In the genomic region with DNA sequence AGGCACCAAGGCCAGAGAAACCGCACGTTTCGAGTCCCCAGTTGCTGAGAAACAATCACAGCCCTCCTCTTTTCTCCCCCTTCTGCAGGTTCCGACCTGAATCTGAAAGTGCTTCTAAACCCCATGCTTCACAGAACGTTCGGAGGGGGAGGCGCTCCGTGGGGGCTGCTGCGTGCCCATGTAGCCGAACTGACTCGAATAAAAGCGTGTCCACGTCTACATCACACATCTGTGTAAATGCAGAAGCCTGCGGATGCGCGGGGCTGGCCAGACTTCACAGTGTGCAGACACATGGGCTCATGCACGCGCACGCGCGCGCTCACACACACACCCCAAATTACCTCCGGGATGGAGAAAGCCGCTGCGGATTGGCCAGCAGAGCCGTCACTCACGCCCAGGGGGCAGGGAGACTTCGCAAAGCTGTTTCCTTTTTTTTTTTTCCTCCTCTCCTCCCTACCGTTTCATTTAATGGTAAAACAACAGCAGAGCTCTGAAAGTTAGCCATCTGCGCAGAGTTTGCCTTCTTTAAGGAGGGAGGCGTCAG, we compare ENCODE assay signal across 8 cellular contexts. TPM values are rescaled to one million over a fixed set of nuclear protein-coding genes. Genes with fewer than 3 reads are reported as not detected.
DNase-seq lines count a peak whose midpoint lies in the region; ATAC-seq and TF ChIP-seq lines count a peak whose summit lies in the region.

No MANE protein-coding gene starts in this region.

- H3K9me3 ChIP-seq in SK-N-SH = no peaks in the 10 kb centered on the region

- H3K36me3 Mint-ChIP-seq in activated naive CD4-positive, alpha-beta T cell treated with anti-CD3 and anti-CD28 coated beads, Interleukin-2, amount 50 U/mL, for 72 hours = peaks cover 0 to 17% of the 10 kb centered on the region in 2 donors

- under 1% methylated on average over 23 of the region's 31 CpGs for whole genome bisulfite sequencing in SK-N-SH (ENCODE audit: low lambda C conversion rate)

- H3K4me3 ChIP-seq in NB4 (ENCODE audit: low read depth, low read length) (peak overlapping the region; percentile 84), SK-N-SH (ENCODE audit: low read depth in 2 of 2, low read length in 1 of 2) (peak overlapping the region; percentile 62 to 81)

- CTCF ChIA-PET in GM10248 (lab: Yijun Ruan, JAX) = no interaction called here
- CTCF ChIA-PET in SK-N-SH (lab: Yijun Ruan, JAX) = no interaction called here

- H3K79me2 ChIP-seq in SK-N-SH (ENCODE audit: insufficient read depth) = peaks cover 18% of the 10 kb centered on the region

- peak overlapping the region; percentile 65 for H2AFZ ChIP-seq in SK-N-SH (ENCODE audit: low read depth)

- no peaks in the 10 kb centered on the region for H3K9me3 Mint-ChIP-seq in activated naive CD4-positive, alpha-beta T cell treated with anti-CD3 and anti-CD28 coated beads, Interleukin-2, amount 50 U/mL, for 72 hours

- no peaks in the 10 kb centered on the region for H3K36me3 ChIP-seq in SK-N-SH (replicated peaks in 1 of 2; ENCODE audit: control insufficient read depth in 1 of 2, insufficient read depth in 2 of 2, low read length in 1 of 2)

- no peak for TF ChIP-seq EP300 in SK-N-SH (IDR thresholded peaks at IDR 0.05; ENCODE audit: borderline replicate concordance in 1 of 2, low read depth in 1 of 2, low read length in 1 of 2)

- H4K20me1 ChIP-seq in SK-N-SH (ENCODE audit: insufficient read depth) = peaks cover 6% of the 10 kb centered on the region; the same call in 1 of the 2 replicates

- H3K4me1 ChIP-seq in SK-N-SH (ENCODE audit: control insufficient read depth in 1 of 2, insufficient read depth in 2 of 2, low read depth in 1 of 2, low read length in 1 of 2) = peaks cover 10 to 20% of the 10 kb centered on the region in 2 experiments; a peak in 3 of 4 replicates

- peak; percentile 67 for TF ChIP-seq POLR2A in NB4 (IDR thresholded peaks at IDR 0.05; ENCODE audit: extremely low read depth, insufficient read length)

- peak overlapping the region; percentile 68 to 86 for H3K27ac Mint-ChIP-seq in activated naive CD4-positive, alpha-beta T cell treated with anti-CD3 and anti-CD28 coated beads, Interleukin-2, amount 50 U/mL, for 72 hours

- no peak for TF ChIP-seq RAD21 in SK-N-SH (IDR thresholded peaks at IDR 0.05; ENCODE audit: low read length)

- H3K27ac ChIP-seq in SK-N-SH (ENCODE audit: low read depth in 2 of 2, low read length in 1 of 2) (peak overlapping the region; percentile 70 to 92), substantia nigra (ENCODE audit: low read depth, low read length, poor library complexity, severe bottlenecking) (peak overlapping the region; percentile 72)

- no peak for TF ChIP-seq CTCF in GM10248 (IDR thresholded peaks at IDR 0.05; ENCODE audit: control extremely low read depth, extremely low read depth, low read depth, missing control alignments)
- no peak for TF ChIP-seq CTCF in NB4 (IDR thresholded peaks at IDR 0.05; ENCODE audit: low read depth, low read length)
- TF ChIP-seq CTCF in SK-N-SH (IDR thresholded peaks at IDR 0.05) = no peak

- peak; percentile 80 for ATAC-seq in HG02571 (IDR thresholded peaks at IDR 0.05; ENCODE audit: unreplicated experiment)
- ATAC-seq in activated naive CD4-positive, alpha-beta T cell treated with anti-CD3 and anti-CD28 coated beads, Interleukin-2, amount 50 U/mL, for 72 hours = peak; percentile 89

- H3K4me2 ChIP-seq in SK-N-SH = peak overlapping the region; percentile 98

- DNase-seq in GM10248 (ENCODE audit: extremely low spot score) (peak; percentile 92), NB4 (ENCODE audit: low read depth) (peak; percentile 99), SK-N-SH (peak; percentile 95), glomerular endothelial cell (ENCODE audit: extremely low read depth, low read depth, low spot score) (peak; percentile 89), non-pigmented ciliary epithelial cell (ENCODE audit: low read depth) (peak; percentile 94), substantia nigra (lab: John Stamatoyannopoulos, UW) (peak; percentile 59 to 97 (median 90))
- DNase-seq in activated naive CD4-positive, alpha-beta T cell treated with anti-CD3 and anti-CD28 coated beads, Interleukin-2, amount 50 U/mL, for 72 hours (ENCODE audit: low spot score in 2 of 2) = peak; percentile 98 to 100

- POLR2A ChIA-PET in GM10248 (lab: Yijun Ruan, JAX) = interaction anchor here (0.5 kb wide), 1 partner anchor 1990 kb away, joined by 3 read pairs; no protein-coding TSS in a partner anchor
- POLR2A ChIA-PET in SK-N-SH (lab: Yijun Ruan, JAX) = no interaction called here

- H3F3A ChIP-seq in SK-N-SH (replicated peaks; ENCODE audit: insufficient read depth) = peaks cover 12% of the 10 kb centered on the region

- H3K9me2 ChIP-seq in SK-N-SH = no peaks in the 10 kb centered on the region

- no peaks in the 10 kb centered on the region; the same call in 1 of the 2 replicates for H3K27me3 ChIP-seq in SK-N-SH (ENCODE audit: insufficient read depth)

- H3K9ac ChIP-seq in SK-N-SH = peak overlapping the region; percentile 53; the same call in 1 of the 2 replicates

TF ChIP-seq in SK-N-SH, 30 proteins besides CTCF, POLR2A, EP300 and RAD21 (continues in another document):
- TF ChIP-seq RFX5 (IDR thresholded peaks at IDR 0.05; ENCODE audit: low read length) (no peak), FOXJ3 (CRISPR knock-in tag; IDR thresholded peaks at IDR 0.05) (no peak), MEF2A (IDR thresholded peaks at IDR 0.05; ENCODE audit: borderline replicate concordance, low read depth) (no peak), SIN3A (IDR thresholded peaks at IDR 0.05; ENCODE audit: borderline replicate concordance, low read depth, low read length) (no peak), GABPA (IDR thresholded peaks at IDR 0.05; ENCODE audit: low read depth) (peak; percentile 55; the same call in 1 of the 2 replicates), JUND (IDR thresholded peaks at IDR 0.05) (no peak), EZH2phosphoT487 (IDR thresholded peaks at IDR 0.05; ENCODE audit: borderline replicate concordance, low read depth) (no peak), POLR2AphosphoS5 (IDR thresholded peaks at IDR 0.05; ENCODE audit: low read depth, low read length) (0 out of 2 replicates have a peak, but pooled peaks have one; percentile 26), GATA2 (CRISPR knock-in tag; IDR thresholded peaks at IDR 0.05) (no peak), CHD2 (IDR thresholded peaks at IDR 0.05; ENCODE audit: low read length, partially characterized antibody) (no peak), ELF1 (IDR thresholded peaks at IDR 0.05) (no peak; the same call in 1 of the 2 replicates), TAF1 (IDR thresholded peaks at IDR 0.05; ENCODE audit: borderline replicate concordance, low read depth, low read length) (peak; percentile 9; the same call in 1 of the 2 replicates), NRF1 (IDR thresholded peaks at IDR 0.05; ENCODE audit: low read depth, low read length) (peak; percentile 80), YY1 (IDR thresholded peaks at IDR 0.05; ENCODE audit: low read depth) (no peak), MXI1 (IDR thresholded peaks at IDR 0.05; ENCODE audit: low read depth, low read length) (peak; percentile 89), FOSL2 (IDR thresholded peaks at IDR 0.05; ENCODE audit: borderline replicate concordance, low read depth) (no peak), TCF12 (IDR thresholded peaks at IDR 0.05) (no peak), NFIC (IDR thresholded peaks at IDR 0.05; ENCODE audit: borderline replicate concordance) (no peak)
- TF ChIP-seq, protein P1, sequence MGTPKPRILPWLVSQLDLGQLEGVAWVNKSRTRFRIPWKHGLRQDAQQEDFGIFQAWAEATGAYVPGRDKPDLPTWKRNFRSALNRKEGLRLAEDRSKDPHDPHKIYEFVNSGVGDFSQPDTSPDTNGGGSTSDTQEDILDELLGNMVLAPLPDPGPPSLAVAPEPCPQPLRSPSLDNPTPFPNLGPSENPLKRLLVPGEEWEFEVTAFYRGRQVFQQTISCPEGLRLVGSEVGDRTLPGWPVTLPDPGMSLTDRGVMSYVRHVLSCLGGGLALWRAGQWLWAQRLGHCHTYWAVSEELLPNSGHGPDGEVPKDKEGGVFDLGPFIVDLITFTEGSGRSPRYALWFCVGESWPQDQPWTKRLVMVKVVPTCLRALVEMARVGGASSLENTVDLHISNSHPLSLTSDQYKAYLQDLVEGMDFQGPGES (IDR thresholded peaks at IDR 0.05; ENCODE audit: low read depth, low read length) = 0 out of 2 replicates have a peak, but pooled peaks have one; percentile 32
- TF ChIP-seq, protein P2, sequence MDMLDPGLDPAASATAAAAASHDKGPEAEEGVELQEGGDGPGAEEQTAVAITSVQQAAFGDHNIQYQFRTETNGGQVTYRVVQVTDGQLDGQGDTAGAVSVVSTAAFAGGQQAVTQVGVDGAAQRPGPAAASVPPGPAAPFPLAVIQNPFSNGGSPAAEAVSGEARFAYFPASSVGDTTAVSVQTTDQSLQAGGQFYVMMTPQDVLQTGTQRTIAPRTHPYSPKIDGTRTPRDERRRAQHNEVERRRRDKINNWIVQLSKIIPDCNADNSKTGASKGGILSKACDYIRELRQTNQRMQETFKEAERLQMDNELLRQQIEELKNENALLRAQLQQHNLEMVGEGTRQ (IDR thresholded peaks at IDR 0.05; ENCODE audit: borderline replicate concordance, low read depth, low read length) = no peak
- TF ChIP-seq, protein P3, sequence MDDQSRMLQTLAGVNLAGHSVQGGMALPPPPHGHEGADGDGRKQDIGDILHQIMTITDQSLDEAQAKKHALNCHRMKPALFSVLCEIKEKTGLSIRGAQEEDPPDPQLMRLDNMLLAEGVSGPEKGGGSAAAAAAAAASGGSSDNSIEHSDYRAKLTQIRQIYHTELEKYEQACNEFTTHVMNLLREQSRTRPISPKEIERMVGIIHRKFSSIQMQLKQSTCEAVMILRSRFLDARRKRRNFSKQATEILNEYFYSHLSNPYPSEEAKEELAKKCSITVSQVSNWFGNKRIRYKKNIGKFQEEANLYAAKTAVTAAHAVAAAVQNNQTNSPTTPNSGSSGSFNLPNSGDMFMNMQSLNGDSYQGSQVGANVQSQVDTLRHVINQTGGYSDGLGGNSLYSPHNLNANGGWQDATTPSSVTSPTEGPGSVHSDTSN (IDR thresholded peaks at IDR 0.05) = peak; percentile 99
- TF ChIP-seq, protein P4, sequence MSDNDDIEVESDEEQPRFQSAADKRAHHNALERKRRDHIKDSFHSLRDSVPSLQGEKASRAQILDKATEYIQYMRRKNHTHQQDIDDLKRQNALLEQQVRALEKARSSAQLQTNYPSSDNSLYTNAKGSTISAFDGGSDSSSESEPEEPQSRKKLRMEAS (IDR thresholded peaks at IDR 0.05; ENCODE audit: low read depth) = peak; percentile 87

RNA-seq across cellular contexts. Expression of a gene that starts 2.3 kb away (rescaled TPM):
- polyA plus RNA-seq in SK-N-SH (2012; rRNA removed) = 3.4 and 4.4 TPM in 2 replicates
- polyA plus RNA-seq in SK-N-SH (2012; cell fraction: cytosol; rRNA removed) = 2.8 and 2.9 TPM in 2 replicates
- polyA plus RNA-seq in SK-N-SH (2012; cell fraction: nucleus; rRNA removed) = 10.3 and 10.8 TPM in 2 replicates
- 10 to 100 TPM in 1 of 2 donors, 1 to 10 TPM in 1; 7.9 to 13.8 TPM for total RNA-seq in activated naive CD4-positive, alpha-beta T cell treated with anti-CD3 and anti-CD28 coated beads, Interleukin-2, amount 50 U/mL, for 72 hours
- 22.4 and 26.8 TPM in 2 replicates for total RNA-seq in glomerular endothelial cell

Comparison
In these comparisons a context has a peak if more than half of its experiments do, and no peak if none do; other contexts are left out.
1. Peak in every context shown above with its lines: DNase-seq, ATAC-seq, H3K4me3 ChIP-seq and H3K27ac ChIP-seq.